ENCODE assay signal across 8 cellular contexts in the genomic region with DNA sequence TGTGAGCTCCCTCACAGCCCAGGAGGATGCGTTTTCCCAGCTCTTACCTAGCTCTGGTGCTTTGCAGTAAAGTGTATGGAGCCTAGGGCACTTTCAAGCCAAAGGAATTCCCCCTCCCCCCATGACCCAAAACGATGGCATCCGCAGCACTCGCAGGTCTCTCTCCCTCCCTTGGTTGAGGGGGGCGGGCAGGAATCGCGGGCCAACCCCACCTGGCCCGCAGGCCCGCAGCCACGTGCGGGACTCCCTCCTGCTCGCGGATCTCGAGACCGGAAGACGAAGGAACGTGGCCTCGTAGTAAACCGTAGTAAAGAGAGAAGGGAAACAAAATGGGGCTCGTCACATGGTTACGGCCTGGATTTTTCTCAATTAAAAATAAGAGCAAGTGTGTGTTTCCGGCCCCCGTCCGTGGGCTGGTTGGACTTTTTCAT. TPM values are rescaled to one million over a fixed set of nuclear protein-coding genes. Genes with fewer than 3 reads are reported as not detected.
DNase-seq lines count a peak whose midpoint lies in the region; ATAC-seq, FAIRE-seq and TF ChIP-seq lines count a peak whose summit lies in the region.

No MANE protein-coding gene starts in this region.

- H3K27ac ChIP-seq in Peyer's patch (peak overlapping the region; percentile 90 to 94 (median 91)), right lobe of liver (peak overlapping the region; percentile 82 to 99 (median 98)), substantia nigra (ENCODE audit: low read depth, low read length, poor library complexity, severe bottlenecking) (peak overlapping the region; percentile 88)

- TF ChIP-seq POLR2A in Peyer's patch (IDR thresholded peaks at IDR 0.05) (no peak), right lobe of liver (IDR thresholded peaks at IDR 0.05) (no peak), GM12892 (IDR thresholded peaks at IDR 0.05; ENCODE audit: low read depth, low read length) (no peak)

- 3% methylated on average over 14 of the region's 24 CpGs for WGBS in right lobe of liver (ENCODE audit: insufficient coverage, low coverage, low lambda C conversion rate, missing lambda C conversion rate)

- H3K4me3 ChIP-seq in Peyer's patch = peak overlapping the region; percentile 61 to 94 (median 75)
- H3K4me3 ChIP-seq in right lobe of liver = peak overlapping the region; percentile 48 to 74 (median 73)

- DNase-seq in DMS79 treated with DMSO at 0.1 percent for 48 hours (lab: John Stamatoyannopoulos, UW) (peak; percentile 77), Peyer's patch (peak in 2 of 3 donors; percentile 76 to 84), dedifferentiated amniotic fluid mesenchymal stem cell (ENCODE audit: extremely low spot score) (peak; percentile 32), right lobe of liver (peak in 2 of 3 donors; percentile 41 to 63), substantia nigra (lab: John Stamatoyannopoulos, UW) (peak in 15 of 49 donors; percentile 41 to 88 (median 74)), GM12892 (ENCODE audit: insufficient read length) (no peak)

- H3K36me3 ChIP-seq in Peyer's patch (no peaks in the 10 kb centered on the region), right lobe of liver (no peaks in the 10 kb centered on the region)

- intact Hi-C loops in right lobe of liver (cut with DNase I) = loop anchor here (10.0 kb wide), 3 partner anchors 46 to 126 kb away; no protein-coding TSS in a partner anchor

- ATAC-seq in GM19438 (IDR thresholded peaks at IDR 0.05; ENCODE audit: low read depth, unreplicated experiment) (peak; percentile 54), HG03439 (IDR thresholded peaks at IDR 0.05; ENCODE audit: unreplicated experiment) (peak; percentile 68), right lobe of liver (peak; percentile 0 to 6 (median 2))

- TF ChIP-seq CTCF in Peyer's patch (IDR thresholded peaks at IDR 0.05) (no peak), right lobe of liver (IDR thresholded peaks at IDR 0.05) (no peak)

- H3K27me3 ChIP-seq in Peyer's patch = no peaks in the 10 kb centered on the region
- no peaks in the 10 kb centered on the region for H3K27me3 ChIP-seq in right lobe of liver

- H3K9me3 ChIP-seq in Peyer's patch (no peaks in the 10 kb centered on the region), right lobe of liver (no peaks in the 10 kb centered on the region)

- FAIRE-seq in GM12892 (lab: Jason Lieb, UNC) = no peak

- peaks cover 0 to 17% (median 4%) of the 10 kb centered on the region in 4 donors for H3K4me1 ChIP-seq in Peyer's patch
- H3K4me1 ChIP-seq in right lobe of liver = peaks cover 0 to 30% (median 13%) of the 10 kb centered on the region in 4 donors

RNA-seq across cellular contexts. Expression of a gene that starts 8.5 kb away (rescaled TPM):
- 10 to 100 TPM in 3 of 4 donors, 1 to 10 TPM in 1; 8.3 to 67.7 (median 22.5) TPM for total RNA-seq in Peyer's patch
- total RNA-seq in right lobe of liver = 10 to 100 TPM in 5 of 6 experiments, 1 to 10 TPM in 1; 9.0 to 24.4 (median 15.8) TPM
- 0.04 TPM for polyA plus RNA-seq in GM12892 (2012; ENCODE audit: missing spikeins)

RNA-seq across cellular contexts. Expression of a gene that starts 44.8 kb away (rescaled TPM):
- total RNA-seq in Peyer's patch (10 to 100 TPM; 12.6 to 68.5 (median 30.6) TPM), right lobe of liver (10 to 100 TPM; 14.7 to 25.3 (median 21.0) TPM)
- polyA plus RNA-seq in GM12892 (2012; ENCODE audit: missing spikeins) = 12.9 TPM

Comparison
In these comparisons a context has a peak if more than half of its experiments do, and no peak if none do; other contexts are left out.
1. ATAC-seq: peak in every context shown above with its lines; median percentile 68 in HG03439; 54 in GM19438; 2 in right lobe of liver.